9 cellular contexts compared by ENCODE assay signal in the genomic region with DNA sequence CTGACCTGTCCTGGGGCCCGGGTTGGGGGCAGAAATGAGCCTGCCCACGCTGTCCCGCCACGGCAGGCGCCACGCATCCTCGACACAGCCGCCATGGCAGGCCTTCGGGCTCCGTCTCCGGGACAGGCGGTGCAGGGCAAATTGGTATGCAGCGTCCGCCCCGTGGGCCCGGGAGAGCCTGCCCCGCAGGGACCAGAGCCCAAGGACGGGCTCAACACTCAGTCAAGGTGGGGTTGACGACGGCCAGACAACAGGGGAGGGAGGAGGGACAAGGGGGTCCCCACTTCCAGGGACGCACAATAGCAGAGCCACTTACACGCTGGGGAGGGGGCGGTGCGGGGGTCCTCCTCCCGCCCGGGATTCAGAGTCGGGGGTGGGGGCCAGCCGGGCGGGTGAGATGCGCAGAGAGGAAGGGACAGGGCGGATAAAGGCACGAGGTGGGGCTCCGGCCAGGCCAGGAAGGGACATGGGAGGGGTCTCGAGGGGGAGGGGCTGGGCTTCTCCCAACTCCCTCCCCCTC. TPM values are rescaled to one million over a fixed set of nuclear protein-coding genes. Genes with fewer than 3 reads are reported as not detected.
DNase-seq lines count a peak whose midpoint lies in the region; ATAC-seq and TF ChIP-seq lines count a peak whose summit lies in the region.
"Had no signal": no experiment of that assay in that cellular context is flagged by ENCODE, and none has a peak within 500 bp of the region (broad histone marks: within the 10 kb centered on the region; RNA-seq: fewer than 3 reads in every experiment).

No MANE protein-coding gene starts in this region.

- H3K9ac ChIP-seq in BLaER1 (peak overlapping the region; percentile 71; the same call in 1 of the 2 replicates), OCI-LY1 (ENCODE audit: low read length) (no peak overlapping the region), parathyroid adenoma (no peak overlapping the region)

- TF ChIP-seq POLR2A in esophagus muscularis mucosa (IDR thresholded peaks at IDR 0.05; ENCODE audit: low read depth), result no peak

- no peak overlapping the region for H2AFZ ChIP-seq in OCI-LY1 (ENCODE audit: low read length)
- peak overlapping the region; percentile 38 for H2AFZ ChIP-seq in parathyroid adenoma

- peaks cover 51% of the 10 kb centered on the region for H3K4me1 ChIP-seq in BLaER1
- H3K4me1 ChIP-seq in OCI-LY1 (ENCODE audit: insufficient read depth, low read length, severe bottlenecking), result peaks cover 22% of the 10 kb centered on the region
- peaks cover 56 to 93% (median 88%) of the 10 kb centered on the region in 4 donors for H3K4me1 ChIP-seq in esophagus muscularis mucosa
- peaks cover 9% of the 10 kb centered on the region for H3K4me1 ChIP-seq in parathyroid adenoma

- H3K27ac ChIP-seq in BLaER1, result no peak overlapping the region
- H3K27ac ChIP-seq in OCI-LY1 (ENCODE audit: low read depth, low read length, poor library complexity, severe bottlenecking), result no peak overlapping the region
- peak overlapping the region; percentile 91 to 96 (median 94) for H3K27ac ChIP-seq in esophagus muscularis mucosa (replicated peaks in 1 of 4)
- H3K27ac ChIP-seq in parathyroid adenoma, result no peak overlapping the region

- no peaks in the 10 kb centered on the region for H3K79me2 ChIP-seq in OCI-LY1 (ENCODE audit: insufficient read depth, low read length)
- H3K79me2 ChIP-seq in parathyroid adenoma, result no peaks in the 10 kb centered on the region

- H3K9me3 ChIP-seq in BLaER1 (no peaks in the 10 kb centered on the region), OCI-LY1 (ENCODE audit: low read length) (no peaks in the 10 kb centered on the region), esophagus muscularis mucosa (no peaks in the 10 kb centered on the region), parathyroid adenoma (ENCODE audit: control insufficient read depth, low read length) (no peaks in the 10 kb centered on the region)

- no peak for ATAC-seq in GM21529 (IDR thresholded peaks at IDR 0.05; ENCODE audit: unreplicated experiment)
- ATAC-seq: esophagus mucosa had no signal

- H3K4me2 ChIP-seq in BLaER1 (peak overlapping the region; percentile 97), OCI-LY1 (ENCODE audit: low read length) (peak overlapping the region; percentile 77), parathyroid adenoma (ENCODE audit: low read length) (peak overlapping the region; percentile 69)

- no peak for TF ChIP-seq EP300 in esophagus muscularis mucosa (IDR thresholded peaks at IDR 0.05)

- H3K9me2 ChIP-seq in OCI-LY1 (ENCODE audit: low read depth, low read length), result no peaks in the 10 kb centered on the region

- DNase-seq in esophagus muscularis mucosa (ENCODE audit: extremely low spot score), result no peak
- no peak for DNase-seq in NAMALWA (ENCODE audit: low spot score)
- DNase-seq in AG20443 (ENCODE audit: low spot score), result no peak
- no peak for DNase-seq in NCI-H1436 treated with DMSO at 0.1 percent for 48 hours (lab: John Stamatoyannopoulos, UW)

- H4K20me1 ChIP-seq in BLaER1, result peaks cover 75% of the 10 kb centered on the region
- H4K20me1 ChIP-seq in OCI-LY1 (ENCODE audit: insufficient read depth, low read length), result no peaks in the 10 kb centered on the region

- H3K27me3 ChIP-seq in BLaER1 (peaks cover 3% of the 10 kb centered on the region), OCI-LY1 (ENCODE audit: insufficient read depth, low read length) (no peaks in the 10 kb centered on the region; the same call in 1 of the 2 replicates), esophagus muscularis mucosa (peaks cover 0 to 1% (median 0%) of the 10 kb centered on the region in 4 donors), parathyroid adenoma (ENCODE audit: control insufficient read depth, insufficient read depth, low read length) (no peaks in the 10 kb centered on the region)

- peak overlapping the region; percentile 70 for H3K4me3 ChIP-seq in BLaER1
- no peak overlapping the region for H3K4me3 ChIP-seq in OCI-LY1 (ENCODE audit: low read depth, low read length, poor library complexity, severe bottlenecking)
- peak overlapping the region; percentile 68 to 81 (median 71) for H3K4me3 ChIP-seq in esophagus muscularis mucosa
- H3K4me3 ChIP-seq in parathyroid adenoma (ENCODE audit: low read depth, low read length), result no peak overlapping the region

- no peak for TF ChIP-seq CTCF in OCI-LY1 (IDR thresholded peaks at IDR 0.05; ENCODE audit: low read length)
- TF ChIP-seq CTCF in esophagus muscularis mucosa (IDR thresholded peaks at IDR 0.05), result no peak
- no peak for TF ChIP-seq CTCF in parathyroid adenoma (IDR thresholded peaks at IDR 0.05)

- 31% methylated on average over 22 of the region's 34 CpGs for WGBS in esophagus muscularis mucosa

- peaks cover 28% of the 10 kb centered on the region for H3K36me3 ChIP-seq in BLaER1
- peaks cover 17% of the 10 kb centered on the region for H3K36me3 ChIP-seq in OCI-LY1 (ENCODE audit: insufficient read depth, low read length)
- peaks cover 9 to 23% (median 18%) of the 10 kb centered on the region in 4 donors for H3K36me3 ChIP-seq in esophagus muscularis mucosa
- H3K36me3 ChIP-seq in parathyroid adenoma (ENCODE audit: control insufficient read depth, insufficient read depth, low read length), result no peaks in the 10 kb centered on the region

- intact Hi-C loops in esophagus muscularis mucosa (cut with DNase I), result no loop called here

- H3F3A ChIP-seq in OCI-LY1 (ENCODE audit: insufficient read depth, low read length), result no peaks in the 10 kb centered on the region

RNA-seq across cellular contexts. Expression of gene CTXN1, which starts 1.2 kb away (rescaled TPM):
- 10 to 100 TPM; 28.7 to 59.4 (median 49.2) TPM for total RNA-seq in esophagus muscularis mucosa
- total RNA-seq: esophagus mucosa had no signal

RNA-seq across cellular contexts. Expression of gene SNAPC2, which starts 4.6 kb away (rescaled TPM):
- total RNA-seq in esophagus muscularis mucosa, result 10 to 100 TPM; 32.4 to 47.2 (median 35.0) TPM

RNA-seq across cellular contexts. Expression of gene TGFBR3L, which starts 10.1 kb away (rescaled TPM):
- 1 to 10 TPM; 2.2 to 8.3 (median 6.1) TPM for total RNA-seq in esophagus muscularis mucosa

RNA-seq across cellular contexts. Expression of gene TIMM44, which starts 18.8 kb away (rescaled TPM):
- 100 to 1,000 TPM in 1 of 4 donors, 10 to 100 TPM in 3; 61.6 to 111 (median 98.5) TPM for total RNA-seq in esophagus muscularis mucosa

RNA-seq across cellular contexts. Expression of gene MAP2K7, which starts 21.0 kb away (rescaled TPM):
- 10 to 100 TPM; 17.2 to 31.9 (median 24.5) TPM for total RNA-seq in esophagus muscularis mucosa

Comparison
In these comparisons a context has a peak if more than half of its experiments do, and no peak if none do; other contexts are left out.
1. H3K27ac ChIP-seq: peak in esophagus muscularis mucosa (4 of 4); none in BLaER1 (single experiment), OCI-LY1 (single experiment) and parathyroid adenoma (single experiment).
2. H3K4me3 ChIP-seq: peak in BLaER1 (single experiment) and esophagus muscularis mucosa (4 of 4); none in OCI-LY1 (single experiment) and parathyroid adenoma (single experiment).
3. Peak in every context shown above with its lines, with median percentiles within 50 percentile points of each other: H3K4me2 ChIP-seq.